In the genomic region with DNA sequence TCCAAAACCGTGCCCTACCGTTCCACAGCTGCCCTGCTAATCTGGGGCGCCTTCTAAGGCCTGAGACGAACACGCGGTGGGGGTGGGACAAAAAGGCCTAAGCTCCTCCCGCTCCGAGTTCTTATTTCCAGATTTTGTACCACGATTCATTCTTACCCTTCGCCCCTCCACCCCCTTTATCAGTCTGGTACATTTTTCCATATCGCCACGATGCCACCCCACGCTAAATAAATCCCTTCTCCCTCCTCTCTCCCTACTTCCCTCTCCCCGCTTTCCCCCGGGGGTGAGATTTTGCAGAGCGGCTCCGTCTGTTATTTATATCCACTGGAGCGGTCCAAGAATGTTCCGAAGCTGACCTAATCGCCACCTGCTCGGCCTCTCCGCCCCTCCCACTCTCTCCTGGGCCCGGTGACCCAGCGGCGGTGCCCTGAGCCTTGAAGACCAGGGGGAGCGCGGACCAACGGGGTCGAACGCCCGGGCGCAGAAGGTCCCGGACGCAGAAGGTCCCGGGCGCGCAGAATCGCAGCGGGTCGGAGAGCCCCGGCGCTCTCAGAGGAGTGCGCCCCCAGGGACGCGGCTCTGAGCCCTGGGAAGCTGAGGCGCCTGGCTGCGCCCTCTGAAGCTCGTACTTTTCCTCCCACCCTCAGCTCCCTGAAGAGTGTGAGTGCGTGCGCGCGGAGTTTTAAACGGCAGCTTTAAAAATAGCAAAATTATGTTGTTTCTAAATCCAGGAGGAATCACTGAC, we compare ENCODE assay signal across 1 cellular context.
A peak's percentile ranks its signal among the peaks of the same experiment; 100 is the strongest.
TF ChIP-seq lines count a peak whose summit lies in the region.

No MANE protein-coding gene starts in this region.

TF ChIP-seq in HepG2, 621 proteins besides CTCF, POLR2A, EP300 and RAD21 (continued from another document and continues in another):
- TF ChIP-seq ZNF639 (CRISPR knock-in tag; conservative IDR thresholded peaks at IDR 0.05) (no peak), ZZZ3 (CRISPR knock-in tag; IDR thresholded peaks at IDR 0.05; ENCODE audit: borderline replicate concordance) (no peak), SKIL (CRISPR knock-in tag; IDR thresholded peaks at IDR 0.05; ENCODE audit: borderline replicate concordance) (no peak; the same call in 1 of the 2 replicates), NRL (CRISPR knock-in tag; IDR thresholded peaks at IDR 0.05; ENCODE audit: borderline replicate concordance) (0 out of 2 replicates have a peak, but pooled peaks have one; percentile 18), ZNF12 (CRISPR knock-in tag; IDR thresholded peaks at IDR 0.05) (no peak), ZNF503 (CRISPR knock-in tag; IDR thresholded peaks at IDR 0.05) (no peak), ZNF660 (CRISPR knock-in tag; IDR thresholded peaks at IDR 0.05; ENCODE audit: borderline replicate concordance, low read depth) (no peak), ZNF143 (CRISPR knock-in tag; IDR thresholded peaks at IDR 0.05) (no peak), ZNF446 (CRISPR knock-in tag; IDR thresholded peaks at IDR 0.05) (no peak; the same call in 1 of the 2 replicates), NR3C1 (CRISPR knock-in tag; IDR thresholded peaks at IDR 0.05) (no peak), PREB (CRISPR knock-in tag; IDR thresholded peaks at IDR 0.05) (no peak), SMAD9 (CRISPR knock-in tag; IDR thresholded peaks at IDR 0.05) (no peak), ZNF430 (CRISPR knock-in tag; IDR thresholded peaks at IDR 0.05) (0 out of 2 replicates have a peak, but pooled peaks have one; percentile 67), TARDBP (CRISPR knock-in tag; IDR thresholded peaks at IDR 0.05) (0 out of 2 replicates have a peak, but pooled peaks have one; percentile 15), ZFP37 (CRISPR knock-in tag; IDR thresholded peaks at IDR 0.05; ENCODE audit: borderline replicate concordance) (no peak), ZMAT5 (CRISPR knock-in tag; IDR thresholded peaks at IDR 0.05; ENCODE audit: borderline replicate concordance, low read depth) (no peak), ARID2 (CRISPR knock-in tag; IDR thresholded peaks at IDR 0.05; ENCODE audit: borderline replicate concordance) (peak; percentile 27; the same call in 1 of the 2 replicates), FOXK2 (IDR thresholded peaks at IDR 0.05) (no peak), NFE2 (CRISPR knock-in tag; IDR thresholded peaks at IDR 0.05) (no peak), NR2F2 (IDR thresholded peaks at IDR 0.05; ENCODE audit: borderline replicate concordance, low read depth) (no peak), HMG20A (CRISPR knock-in tag; IDR thresholded peaks at IDR 0.05; ENCODE audit: borderline replicate concordance) (no peak; the same call in 1 of the 2 replicates), TP53 (CRISPR knock-in tag; conservative IDR thresholded peaks at IDR 0.05) (no peak), KMT2A (CRISPR knock-in tag; IDR thresholded peaks at IDR 0.05) (peak; percentile 38; the same call in 1 of the 2 replicates), CEBPG (CRISPR knock-in tag; IDR thresholded peaks at IDR 0.05) (no peak), TFDP2 (CRISPR knock-in tag; IDR thresholded peaks at IDR 0.05) (no peak), ZNF451 (CRISPR knock-in tag; IDR thresholded peaks at IDR 0.05) (no peak), ZNF567 (CRISPR knock-in tag; IDR thresholded peaks at IDR 0.05; ENCODE audit: borderline replicate concordance) (no peak), HNF4G (IDR thresholded peaks at IDR 0.05; ENCODE audit: borderline replicate concordance, low read depth, low read length) (no peak), HNF4G (CRISPR knock-in tag; IDR thresholded peaks at IDR 0.05; ENCODE audit: borderline replicate concordance, low read depth) (no peak), TAF15 (IDR thresholded peaks at IDR 0.05; ENCODE audit: low read depth, low read length, poor library complexity, severe bottlenecking) (no peak), STAT6 (CRISPR knock-in tag; IDR thresholded peaks at IDR 0.05; ENCODE audit: borderline replicate concordance) (no peak), ZMYM3 (CRISPR knock-in tag; IDR thresholded peaks at IDR 0.05) (no peak), ZNF24 (IDR thresholded peaks at IDR 0.05) (no peak), MAFF (IDR thresholded peaks at IDR 0.05; ENCODE audit: low read depth, low read length) (no peak)
- TF ChIP-seq, protein P1, sequence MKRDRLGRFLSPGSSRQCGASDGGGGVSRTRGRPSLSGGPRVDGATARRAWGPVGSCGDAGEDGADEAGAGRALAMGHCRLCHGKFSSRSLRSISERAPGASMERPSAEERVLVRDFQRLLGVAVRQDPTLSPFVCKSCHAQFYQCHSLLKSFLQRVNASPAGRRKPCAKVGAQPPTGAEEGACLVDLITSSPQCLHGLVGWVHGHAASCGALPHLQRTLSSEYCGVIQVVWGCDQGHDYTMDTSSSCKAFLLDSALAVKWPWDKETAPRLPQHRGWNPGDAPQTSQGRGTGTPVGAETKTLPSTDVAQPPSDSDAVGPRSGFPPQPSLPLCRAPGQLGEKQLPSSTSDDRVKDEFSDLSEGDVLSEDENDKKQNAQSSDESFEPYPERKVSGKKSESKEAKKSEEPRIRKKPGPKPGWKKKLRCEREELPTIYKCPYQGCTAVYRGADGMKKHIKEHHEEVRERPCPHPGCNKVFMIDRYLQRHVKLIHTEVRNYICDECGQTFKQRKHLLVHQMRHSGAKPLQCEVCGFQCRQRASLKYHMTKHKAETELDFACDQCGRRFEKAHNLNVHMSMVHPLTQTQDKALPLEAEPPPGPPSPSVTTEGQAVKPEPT (CRISPR knock-in tag; IDR thresholded peaks at IDR 0.05; ENCODE audit: low read depth), result no peak
- TF ChIP-seq, protein P2, sequence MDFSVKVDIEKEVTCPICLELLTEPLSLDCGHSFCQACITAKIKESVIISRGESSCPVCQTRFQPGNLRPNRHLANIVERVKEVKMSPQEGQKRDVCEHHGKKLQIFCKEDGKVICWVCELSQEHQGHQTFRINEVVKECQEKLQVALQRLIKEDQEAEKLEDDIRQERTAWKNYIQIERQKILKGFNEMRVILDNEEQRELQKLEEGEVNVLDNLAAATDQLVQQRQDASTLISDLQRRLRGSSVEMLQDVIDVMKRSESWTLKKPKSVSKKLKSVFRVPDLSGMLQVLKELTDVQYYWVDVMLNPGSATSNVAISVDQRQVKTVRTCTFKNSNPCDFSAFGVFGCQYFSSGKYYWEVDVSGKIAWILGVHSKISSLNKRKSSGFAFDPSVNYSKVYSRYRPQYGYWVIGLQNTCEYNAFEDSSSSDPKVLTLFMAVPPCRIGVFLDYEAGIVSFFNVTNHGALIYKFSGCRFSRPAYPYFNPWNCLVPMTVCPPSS (IDR thresholded peaks at IDR 0.05), result no peak
